Comparison of ENCODE assay signal across 28 cellular contexts in the genomic region with DNA sequence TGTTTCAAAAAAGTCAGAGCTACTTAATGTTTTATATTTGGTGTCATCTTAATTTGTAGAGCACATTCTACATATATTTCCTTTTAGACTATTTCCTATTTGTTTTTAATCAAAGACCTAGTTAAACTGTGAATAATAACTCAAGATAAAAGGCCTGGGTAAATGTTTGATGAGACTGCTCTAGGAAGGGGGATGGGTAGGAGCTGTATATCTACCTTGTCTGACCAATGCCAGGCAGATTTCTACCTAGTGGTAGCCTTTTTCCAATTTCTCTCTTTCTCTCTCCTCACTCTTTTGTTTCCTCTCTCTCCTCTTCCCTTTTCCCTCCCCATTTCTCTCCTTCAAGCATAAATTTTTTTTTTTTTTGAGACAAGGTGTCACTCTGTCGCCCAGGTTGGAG.
"Had no signal": no experiment of that assay in that cellular context is flagged by ENCODE, and none has a peak within 500 bp of the region (broad histone marks: within the 10 kb centered on the region; RNA-seq: fewer than 3 reads in every experiment).

No MANE protein-coding gene starts in this region.

- DNase-seq: activated CD4-positive, alpha-beta memory T cell treated with anti-CD3 and anti-CD28 coated beads for 36 hours; activated CD4-positive, alpha-beta T cell treated with anti-CD3 and anti-CD28 coated beads, Interleukin-2, amount 10 ng/mL, durations not matched to agents 7 days and 5 days; activated CD4-positive, CD25-positive, alpha-beta regulatory T cell; activated CD8-positive, alpha-beta memory T cell treated with anti-CD3 and anti-CD28 coated beads for 24 hours; activated effector memory CD4-positive, alpha-beta T cell treated with anti-CD3 and anti-CD28 coated beads, Interleukin-2, amount 50 U/mL, for 16 hours; activated naive CD4-positive, alpha-beta T cell treated with anti-CD3 and anti-CD28 coated beads for 36 hours; activated T-cell treated with anti-CD3 and anti-CD28 coated beads, Interleukin-2, amount 50 U/mL, for 4 hours; amygdala; MG63; MV-4-11; NCI-H1092 treated with DMSO at 0.1 percent for 48 hours; NCI-H1436 treated with DMSO at 0.1 percent for 48 hours; NCI-H187; NCI-H2081; NCI-H2171 treated with DMSO at 0.1 percent for 48 hours; NCI-H226; NCI-H510A; NCI-H526 treated with DMSO at 0.1 percent for 48 hours; NCI-H82; RPMI8226; T-cell had no signal

- H3K4me3 ChIP-seq: cardiac muscle cell, MG63 had no signal

- ATAC-seq: activated T-cell treated with anti-CD3 and anti-CD28 coated beads, Interleukin-2, amount 50 U/mL, for 4 hours; Right ventricle myocardium inferior; T-cell had no signal

- H3K27ac Mint-ChIP-seq: activated CD4-positive, alpha-beta memory T cell treated with anti-CD3 and anti-CD28 coated beads for 36 hours; activated CD4-positive, alpha-beta T cell treated with anti-CD3 and anti-CD28 coated beads, Interleukin-2, amount 10 ng/mL, durations not matched to agents 7 days and 5 days; activated naive CD4-positive, alpha-beta T cell treated with anti-CD3 and anti-CD28 coated beads for 36 hours; activated naive CD8-positive, alpha-beta T cell; brain; T-cell had no signal

- H3K9me3 ChIP-seq: MG63 had no signal

- H3K27me3 ChIP-seq: cardiac muscle cell, MG63 had no signal

- H3K9me3 Mint-ChIP-seq: activated CD4-positive, alpha-beta memory T cell treated with anti-CD3 and anti-CD28 coated beads for 36 hours; activated CD4-positive, alpha-beta T cell treated with anti-CD3 and anti-CD28 coated beads, Interleukin-2, amount 10 ng/mL, durations not matched to agents 7 days and 5 days; activated naive CD4-positive, alpha-beta T cell treated with anti-CD3 and anti-CD28 coated beads for 36 hours; activated T-cell treated with anti-CD3 and anti-CD28 coated beads, Interleukin-2, amount 50 U/mL, for 4 hours; brain; T-cell had no signal

- H3K4me3 Mint-ChIP-seq: activated CD4-positive, alpha-beta memory T cell treated with anti-CD3 and anti-CD28 coated beads for 36 hours; activated CD4-positive, alpha-beta T cell treated with anti-CD3 and anti-CD28 coated beads, Interleukin-2, amount 10 ng/mL, durations not matched to agents 7 days and 5 days; activated naive CD4-positive, alpha-beta T cell treated with anti-CD3 and anti-CD28 coated beads for 36 hours; activated naive CD8-positive, alpha-beta T cell; activated T-cell treated with anti-CD3 and anti-CD28 coated beads, Interleukin-2, amount 50 U/mL, for 4 hours; brain; T-cell had no signal

- H3K36me3 Mint-ChIP-seq: activated CD4-positive, alpha-beta memory T cell treated with anti-CD3 and anti-CD28 coated beads for 36 hours; activated naive CD8-positive, alpha-beta T cell; brain; T-cell had no signal

- H3K36me3 ChIP-seq: cardiac muscle cell, MG63 had no signal

- H3K27ac ChIP-seq: cardiac muscle cell, KMS-11, VCaP had no signal

- H3K27me3 Mint-ChIP-seq: activated CD4-positive, alpha-beta memory T cell treated with anti-CD3 and anti-CD28 coated beads for 36 hours; activated CD4-positive, alpha-beta T cell treated with anti-CD3 and anti-CD28 coated beads, Interleukin-2, amount 10 ng/mL, durations not matched to agents 7 days and 5 days; activated naive CD8-positive, alpha-beta T cell; brain; T-cell had no signal

- FAIRE-seq: astrocyte had no signal
